ENCODE assay signal across 8 cellular contexts in genomic region chr1:43172532-43172972, GRCh38. TPM values are rescaled to one million over a fixed set of nuclear protein-coding genes. Genes with fewer than 3 reads are reported as not detected.
DNase-seq lines count a peak whose midpoint lies in the region; ATAC-seq, FAIRE-seq and TF ChIP-seq lines count a peak whose summit lies in the region.

No MANE protein-coding gene starts in this region.

- peaks cover 41% of the 10 kb centered on the region for H3K4me1 Mint-ChIP-seq in activated naive CD8-positive, alpha-beta T cell (ENCODE audit: low read depth)

- intact Hi-C loops in pancreas (cut with DNase I), result no loop called here
- intact Hi-C loops in tibial artery (cut with DNase I; ENCODE audit: low total_unique reads), result loop anchor here (10.0 kb wide), 1 partner anchor 192 kb away; the partner anchor contains the start of gene ELOVL1

- peak overlapping the region; percentile 99 for H3K4me3 Mint-ChIP-seq in activated naive CD8-positive, alpha-beta T cell

- TF ChIP-seq CTCF in cardiac muscle cell (IDR thresholded peaks at IDR 0.05; ENCODE audit: low read depth, low read length), result no peak
- no peak for TF ChIP-seq CTCF in pancreas (IDR thresholded peaks at IDR 0.05)
- no peak for TF ChIP-seq CTCF in tibial artery (IDR thresholded peaks at IDR 0.05)

- peaks cover 6% of the 10 kb centered on the region for H3K4me1 ChIP-seq in cardiac muscle cell (ENCODE audit: low read depth)
- H3K4me1 ChIP-seq in pancreas, result peaks cover 0 to 8% (median 0%) of the 10 kb centered on the region in 3 donors
- H3K4me1 ChIP-seq in tibial artery, result peaks cover 0 to 20% (median 10%) of the 10 kb centered on the region in 4 donors

- peaks cover 12% of the 10 kb centered on the region for H3K27me3 Mint-ChIP-seq in activated naive CD8-positive, alpha-beta T cell

- H3K27ac Mint-ChIP-seq in activated naive CD8-positive, alpha-beta T cell, result peak overlapping the region; percentile 97

- no peak for FAIRE-seq in pancreas (lab: Jason Lieb, UNC)

- H3K9me3 Mint-ChIP-seq in activated naive CD8-positive, alpha-beta T cell (ENCODE audit: low read depth), result no peaks in the 10 kb centered on the region

- H3K36me3 ChIP-seq in MG63 (peaks cover 36% of the 10 kb centered on the region), cardiac muscle cell (peaks cover 11% of the 10 kb centered on the region), pancreas (peaks cover 0 to 13% (median 8%) of the 10 kb centered on the region in 3 donors), tibial artery (peaks cover 6 to 28% (median 25%) of the 10 kb centered on the region in 3 donors)

- H3K27me3 ChIP-seq in MG63 (peaks cover 7% of the 10 kb centered on the region), cardiac muscle cell (peaks cover 6% of the 10 kb centered on the region), pancreas (no peaks in the 10 kb centered on the region), tibial artery (peaks cover 0 to 16% of the 10 kb centered on the region in 2 donors)

- H3K36me3 Mint-ChIP-seq in activated naive CD8-positive, alpha-beta T cell, result peaks cover 9% of the 10 kb centered on the region

- H3K27ac ChIP-seq in cardiac muscle cell (no peak overlapping the region), pancreas (no peak overlapping the region), tibial artery (peak overlapping the region in 1 of 2 donors; percentile 59)

- peak; percentile 97 to 98 (median 98) for ATAC-seq in pancreas

- 1% methylated on average over 15 to 18 of the region's 19 CpGs for WGBS in pancreas, 2 donors

- H3K9me3 ChIP-seq in MG63, result 0 out of 2 replicates have a peak, but pooled peaks cover 3% of the 10 kb centered on the region
- no peaks in the 10 kb centered on the region for H3K9me3 ChIP-seq in cardiac muscle cell (ENCODE audit: low read depth)
- H3K9me3 ChIP-seq in pancreas, result no peaks in the 10 kb centered on the region
- H3K9me3 ChIP-seq in tibial artery, result no peaks in the 10 kb centered on the region

- H3K4me3 ChIP-seq in MG63 (peak overlapping the region; percentile 98), cardiac muscle cell (peak overlapping the region; percentile 89), pancreas (peak overlapping the region; percentile 50 to 96 (median 90)), tibial artery (peak overlapping the region; percentile 67 to 95)

- DNase-seq in DMS153 treated with DMSO at 0.1 percent for 48 hours (lab: John Stamatoyannopoulos, UW; ENCODE audit: unreplicated experiment) (peak; percentile 86), H4 (ENCODE audit: low spot score) (peak; percentile 77), MG63 (peak; percentile 80), SHP77 (lab: John Stamatoyannopoulos, UW) (peak; percentile 79 to 85), cardiac muscle cell (ENCODE audit: low read depth in 1 of 2, low spot score in 1 of 2) (peak; percentile 91 to 92), pancreas (peak; percentile 80 to 90 (median 86)), tibial artery (peak; percentile 76 to 86)

RNA-seq across cellular contexts. Expression of gene CFAP57, which starts 0.4 kb away (rescaled TPM):
- 1.1 and 1.2 TPM in 2 replicates for total RNA-seq in H4 (2014; rRNA removed; shearing (Covaris generic))
- 0.56 and 1.5 TPM in 2 replicates for total RNA-seq in MG63 (2014; rRNA removed; shearing (Covaris generic); ENCODE audit: low replicate concordance)
- total RNA-seq in cardiac muscle cell (0.11 TPM in 1 of 2 replicates, not detected in the other), pancreas (under 1 TPM; 0.14 to 0.47 (median 0.21) TPM)
- polyA plus RNA-seq in cardiac muscle cell (0.09 and 0.72 TPM in 2 replicates), pancreas (under 1 TPM; 0.14 to 0.61 TPM)

RNA-seq across cellular contexts. Expression of gene EBNA1BP2, which starts 0.5 kb away (rescaled TPM):
- 211 and 219 TPM in 2 replicates for total RNA-seq in H4 (2014; rRNA removed; shearing (Covaris generic))
- 339 and 360 TPM in 2 replicates for total RNA-seq in MG63 (2014; rRNA removed; shearing (Covaris generic); ENCODE audit: low replicate concordance)
- 48.2 and 62.5 TPM in 2 replicates for total RNA-seq in cardiac muscle cell
- polyA plus RNA-seq in cardiac muscle cell, result 60.0 and 65.0 TPM in 2 replicates
- 10 to 100 TPM; 13.2 to 29.5 (median 22.8) TPM for total RNA-seq in pancreas
- 10 to 100 TPM; 23.4 to 47.1 TPM for polyA plus RNA-seq in pancreas
